8 cellular contexts compared by ENCODE assay signal in genomic region chr3:192409838-192410683, GRCh38.
DNase-seq lines count a peak whose midpoint lies in the region; ATAC-seq, FAIRE-seq and TF ChIP-seq lines count a peak whose summit lies in the region.

No MANE protein-coding gene starts in this region.

- H3K27me3 ChIP-seq in Panc1 (ENCODE audit: control insufficient read depth, insufficient read depth, low read length) (no peaks in the 10 kb centered on the region), right cardiac atrium (ENCODE audit: control insufficient read depth, insufficient read depth) (no peaks in the 10 kb centered on the region), gastrocnemius medialis (peaks cover 9 to 14% (median 10%) of the 10 kb centered on the region in 3 donors)

- H3K9me3 ChIP-seq in A549 = no peaks in the 10 kb centered on the region
- no peaks in the 10 kb centered on the region for H3K9me3 ChIP-seq in Panc1 (ENCODE audit: control insufficient read depth, insufficient read depth, low read depth, low read length)
- H3K9me3 ChIP-seq in right cardiac atrium (ENCODE audit: control insufficient read depth, low read length) = no peaks in the 10 kb centered on the region
- H3K9me3 ChIP-seq in gastrocnemius medialis = no peaks in the 10 kb centered on the region

- in situ Hi-C loops in Panc1 (cut with HindIII; ENCODE audit: low pct_unique_long_range_greater_than_20kb, low sequenced_read_pairs) = no loop called here
- in situ Hi-C loops in gastrocnemius medialis (cut with MboI; ENCODE audit: low sequenced_read_pairs in 4 of 4) = no loop called here

- no peak for TF ChIP-seq RAD21 in A549 (conservative IDR thresholded peaks at IDR 0.05 in 1 of 2, IDR thresholded peaks at IDR 0.05 in 1 of 2)

- FAIRE-seq in A549 (lab: Jason Lieb, UNC) = no peak

- POLR2A ChIA-PET in A549 (lab: Yijun Ruan, JAX) (interaction anchor here (0.7 kb wide), 1 partner anchor 181 kb away, joined by 6 read pairs; no protein-coding TSS in a partner anchor), Panc1 (lab: Charles Lee) (no interaction called here)

- TF ChIP-seq POLR2A in A549 (IDR thresholded peaks at IDR 0.05; ENCODE audit: low read length) (no peak), gastrocnemius medialis (IDR thresholded peaks at IDR 0.05) (no peak)

- peak; percentile 31 for TF ChIP-seq CTCF in A549 (IDR thresholded peaks at IDR 0.05)
- peak; percentile 27 for TF ChIP-seq CTCF in Panc1 (IDR thresholded peaks at IDR 0.05)
- TF ChIP-seq CTCF in gastrocnemius medialis (IDR thresholded peaks at IDR 0.05 in 4 of 5, conservative IDR thresholded peaks at IDR 0.05 in 1 of 5) = no peak

- intact Hi-C loops in Panc1 (cut with micrococcal nuclease; ENCODE audit: unreplicated experiment) = no loop called here
- intact Hi-C loops in right cardiac atrium (cut with DNase I) = no loop called here
- intact Hi-C loops in gastrocnemius medialis (cut with DNase I; ENCODE audit: low total_unique reads) = no loop called here

- DNase-seq in A549 (ENCODE audit: low read depth in 1 of 2, low spot score in 1 of 2) (peak; percentile 45 to 54), Panc1 (ENCODE audit: low read depth, low spot score) (no peak), right cardiac atrium (peak in 2 of 3 donors; percentile 19 to 72), gastrocnemius medialis (no peak), medulla oblongata (ENCODE audit: extremely low spot score) (no peak), activated T-cell treated with anti-CD3 and anti-CD28 coated beads for 4 hours (no peak)

- H3K36me3 ChIP-seq in Panc1 (ENCODE audit: control insufficient read depth, insufficient read depth, low read length) (no peaks in the 10 kb centered on the region), gastrocnemius medialis (no peaks in the 10 kb centered on the region)

- peak overlapping the region; percentile 80 for H3K4me2 ChIP-seq in A549

- TF ChIP-seq EP300 in A549 (IDR thresholded peaks at IDR 0.05) = no peak

- H3K27ac ChIP-seq in A549 (peak overlapping the region; percentile 56 to 95), Panc1 (ENCODE audit: low read length) (no peak overlapping the region), right cardiac atrium (ENCODE audit: low read length) (peak overlapping the region; percentile 8), gastrocnemius medialis (peak overlapping the region in 1 of 4 donors; percentile 33)

- BruUV-seq in Panc1 (replicated peaks; lab: Mats Ljungman, UMichigan) = no TSS peak

- ATAC-seq in A549 (peak; percentile 83 to 84), GM21576 (IDR thresholded peaks at IDR 0.05; ENCODE audit: unreplicated experiment) (peak; percentile 26), Panc1 (peak; percentile 52), right cardiac atrium (peak; percentile 35 to 53), gastrocnemius medialis (peak; percentile 12 to 18), GM21737 (IDR thresholded peaks at IDR 0.05; ENCODE audit: unreplicated experiment) (no peak)

- 13% methylated on average over 10 of the region's 53 CpGs for WGBS in A549 (ENCODE audit: missing lambda C conversion rate)
- WGBS in right cardiac atrium = 3% methylated on average over 53 of the region's 53 CpGs

- CTCF ChIA-PET in A549 (lab: Yijun Ruan, JAX) = interaction anchor here (1.0 to 2.6 kb wide), 4 partner anchors 12 to 39 kb away, joined by 3 to 12 read pairs (median 4); no protein-coding TSS in a partner anchor
- CTCF ChIA-PET in Panc1 (lab: Charles Lee) = interaction anchor here (0.6 kb wide), 1 partner anchor 677 kb away, joined by 9 read pairs; no protein-coding TSS in a partner anchor

- peaks cover 10% of the 10 kb centered on the region; the same call in 2 of the 3 replicates for H3K4me1 ChIP-seq in A549
- no peaks in the 10 kb centered on the region for H3K4me1 ChIP-seq in Panc1 (ENCODE audit: control insufficient read depth, insufficient read depth, low read length)
- peaks cover 4% of the 10 kb centered on the region for H3K4me1 ChIP-seq in right cardiac atrium (ENCODE audit: control insufficient read depth, insufficient read depth, low read length)
- no peaks in the 10 kb centered on the region for H3K4me1 ChIP-seq in gastrocnemius medialis

- H3K4me3 ChIP-seq in A549 (peak overlapping the region; percentile 70), Panc1 (ENCODE audit: low read depth in 2 of 2, low read length in 2 of 2) (peak overlapping the region in 1 of 2 experiments; percentile 33; a peak in 2 of 4 replicates), right cardiac atrium (ENCODE audit: low read length) (peak overlapping the region; percentile 55), gastrocnemius medialis (peak overlapping the region; percentile 54 to 59 (median 58))

TF ChIP-seq in A549, 52 proteins besides CTCF, POLR2A, EP300 and RAD21:
- no peak for TF ChIP-seq FOSL2 (IDR thresholded peaks at IDR 0.05)
- no peak for TF ChIP-seq FOSL2 (CRISPR knock-in tag; IDR thresholded peaks at IDR 0.05)
- TF ChIP-seq SREBF2 (IDR thresholded peaks at IDR 0.05) = no peak
- TF ChIP-seq PBX3 (IDR thresholded peaks at IDR 0.05) = no peak
- TF ChIP-seq ZC3H11A (IDR thresholded peaks at IDR 0.05) = no peak
- no peak for TF ChIP-seq ZNF302 (CRISPR knock-in tag; IDR thresholded peaks at IDR 0.05)
- no peak for TF ChIP-seq CEBPB (IDR thresholded peaks at IDR 0.05)
- TF ChIP-seq RARB (CRISPR knock-in tag; IDR thresholded peaks at IDR 0.05) = no peak
- no peak for TF ChIP-seq EHF (CRISPR knock-in tag; IDR thresholded peaks at IDR 0.05)
- TF ChIP-seq NPAS2 (CRISPR knock-in tag; IDR thresholded peaks at IDR 0.05; ENCODE audit: borderline replicate concordance) = no peak
- TF ChIP-seq RCOR1 (IDR thresholded peaks at IDR 0.05; ENCODE audit: low read depth, low read length) = no peak
- TF ChIP-seq TP53 (CRISPR knock-in tag; IDR thresholded peaks at IDR 0.05) = no peak

Comparison
In these comparisons a context has a peak if more than half of its experiments do, and no peak if none do; other contexts are left out.
1. DNase-seq: peak in A549 (2 of 2) and right cardiac atrium (2 of 3); none in Panc1 (single experiment), gastrocnemius medialis (0 of 2), medulla oblongata (single experiment) and activated T-cell treated with anti-CD3 and anti-CD28 coated beads for 4 hours (single experiment).
2. CTCF ChIP-seq: peak in A549 (single experiment) and Panc1 (single experiment); none in gastrocnemius medialis (0 of 5).